28 cellular contexts compared by ENCODE assay signal in the genomic region with DNA sequence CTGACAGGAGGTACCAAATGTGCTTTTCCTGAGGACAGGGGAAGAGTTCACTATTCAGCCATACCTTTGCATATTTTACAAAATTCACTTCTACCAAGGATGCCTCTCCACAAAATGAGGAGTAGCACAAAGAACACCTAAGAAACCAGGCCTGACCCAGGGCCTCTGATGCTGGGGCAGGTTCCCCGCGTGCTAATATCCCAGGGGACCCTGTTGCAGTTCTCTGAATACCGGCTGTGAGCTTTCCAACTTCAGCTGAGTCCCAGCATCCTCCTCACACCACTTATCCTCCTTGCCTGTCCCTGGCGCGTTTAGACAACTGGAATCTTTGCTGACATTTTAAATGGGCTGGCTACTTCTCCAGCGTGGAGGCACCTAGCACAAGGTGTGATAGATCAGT.
A peak's percentile ranks its signal among the peaks of the same experiment; 100 is the strongest.
DNase-seq lines count a peak whose midpoint lies in the region; ATAC-seq and TF ChIP-seq lines count a peak whose summit lies in the region.
"Had no signal": no experiment of that assay in that cellular context is flagged by ENCODE, and none has a peak within 500 bp of the region (broad histone marks: within the 10 kb centered on the region; RNA-seq: fewer than 3 reads in every experiment).

No MANE protein-coding gene starts in this region.

- H3K4me1 ChIP-seq in breast epithelium (peaks cover 20 to 27% of the 10 kb centered on the region in 2 donors), mammary epithelial cell (ENCODE audit: insufficient read depth, low read length) (no peaks in the 10 kb centered on the region), gastrocnemius medialis (peaks cover 34% of the 10 kb centered on the region in 2 donors), PC-9 (replicated peaks; ENCODE audit: insufficient read depth) (no peaks in the 10 kb centered on the region), upper lobe of right lung (no peaks in the 10 kb centered on the region)
- H3K4me1 ChIP-seq: HAP-1 had no signal

- H2AFZ ChIP-seq in mammary epithelial cell (ENCODE audit: low read depth, low read length), result no peak overlapping the region
- H2AFZ ChIP-seq in PC-9, result no peak overlapping the region

- peak overlapping the region; percentile 76 for H3K27ac Mint-ChIP-seq in activated T-helper 17 cell treated with anti-CD3 and anti-CD28 coated beads, Interleukin-2, amount 50 U/mL, for 72 hours
- H3K27ac Mint-ChIP-seq: activated CD8-positive, alpha-beta T cell treated with anti-CD3 and anti-CD28 coated beads, Interleukin-2, amount 10 ng/mL, durations not matched to agents 7 days and 5 days had no signal

- no peaks in the 10 kb centered on the region for H3K9me3 Mint-ChIP-seq in activated T-helper 17 cell treated with anti-CD3 and anti-CD28 coated beads, Interleukin-2, amount 50 U/mL, for 72 hours
- H3K9me3 Mint-ChIP-seq: naive thymus-derived CD8-positive, alpha-beta T cell; stimulated activated naive CD8-positive, alpha-beta T cell treated with anti-CD3 and anti-CD28 coated beads, Interleukin-15, amount 100 ng/mL, for 72 hours; type B pancreatic cell had no signal

- 100% methylated on average over 6 of the region's 6 CpGs for WGBS in mammary epithelial cell (ENCODE audit: low coverage, missing lambda C conversion rate)

- peak overlapping the region; percentile 21 for H3K4me3 Mint-ChIP-seq in activated T-helper 17 cell treated with anti-CD3 and anti-CD28 coated beads, Interleukin-2, amount 50 U/mL, for 72 hours
- H3K4me3 Mint-ChIP-seq: activated CD8-positive, alpha-beta T cell treated with anti-CD3 and anti-CD28 coated beads, Interleukin-2, amount 10 ng/mL, durations not matched to agents 7 days and 5 days; stimulated activated naive CD8-positive, alpha-beta T cell treated with anti-CD3 and anti-CD28 coated beads, Interleukin-15, amount 100 ng/mL, for 72 hours; type B pancreatic cell had no signal

- H3K9me3 ChIP-seq in breast epithelium (no peaks in the 10 kb centered on the region), mammary epithelial cell (replicated peaks; ENCODE audit: insufficient read depth, low read length) (no peaks in the 10 kb centered on the region), gastrocnemius medialis (no peaks in the 10 kb centered on the region), PC-9 (ENCODE audit: insufficient read depth, low read depth) (no peaks in the 10 kb centered on the region), upper lobe of right lung (no peaks in the 10 kb centered on the region)
- H3K9me3 ChIP-seq: HAP-1, ovary, Peyer's patch, right atrium auricular region had no signal

- H3K27ac ChIP-seq in breast epithelium (peak overlapping the region; percentile 93 to 97), mammary epithelial cell (ENCODE audit: insufficient read depth, low read depth, low read length) (no peak overlapping the region), gastrocnemius medialis (peak overlapping the region in 3 of 4 donors; percentile 65 to 82 (median 74)), PC-9 (no peak overlapping the region), upper lobe of right lung (no peak overlapping the region)
- H3K27ac ChIP-seq: brain microvascular endothelial cell, C4-2B, right atrium auricular region had no signal

- H3K4me3 ChIP-seq in breast epithelium, result peak overlapping the region in 1 of 3 donors; percentile 65
- H3K4me3 ChIP-seq in mammary epithelial cell (replicated peaks in 1 of 3; ENCODE audit: insufficient read depth in 1 of 3, low read depth in 2 of 3, low read length in 3 of 3), result no peak overlapping the region
- no peak overlapping the region for H3K4me3 ChIP-seq in gastrocnemius medialis
- no peak overlapping the region for H3K4me3 ChIP-seq in PC-9
- H3K4me3 ChIP-seq in upper lobe of right lung, result no peak overlapping the region
- H3K4me3 ChIP-seq: HAP-1, right atrium auricular region had no signal

- POLR2A ChIA-PET in PC-9 (lab: Charles Lee; ENCODE audit: unreplicated experiment), result no interaction called here

- H3K27me3 ChIP-seq in breast epithelium, result no peaks in the 10 kb centered on the region
- H3K27me3 ChIP-seq in mammary epithelial cell (ENCODE audit: insufficient read depth, low read length), result peaks cover 4% of the 10 kb centered on the region
- no peaks in the 10 kb centered on the region for H3K27me3 ChIP-seq in gastrocnemius medialis
- no peaks in the 10 kb centered on the region for H3K27me3 ChIP-seq in PC-9 (ENCODE audit: insufficient read depth, low read depth)
- no peaks in the 10 kb centered on the region for H3K27me3 ChIP-seq in upper lobe of right lung
- H3K27me3 ChIP-seq: ovary, Peyer's patch, right atrium auricular region had no signal

- H3K4me2 ChIP-seq in mammary epithelial cell (ENCODE audit: insufficient read depth, low read depth, low read length), result no peak overlapping the region
- no peak overlapping the region for H3K4me2 ChIP-seq in PC-9

- H3K36me3 ChIP-seq in breast epithelium (no peaks in the 10 kb centered on the region), mammary epithelial cell (ENCODE audit: insufficient read depth, low read length) (no peaks in the 10 kb centered on the region), gastrocnemius medialis (no peaks in the 10 kb centered on the region), PC-9 (ENCODE audit: low read depth) (no peaks in the 10 kb centered on the region), upper lobe of right lung (no peaks in the 10 kb centered on the region)
- H3K36me3 ChIP-seq: brain microvascular endothelial cell, HAP-1, ovary, Peyer's patch, right atrium auricular region had no signal

- CTCF ChIA-PET in mammary epithelial cell (lab: Charles Lee; ENCODE audit: low non-redundant PET) (no interaction called here), PC-9 (lab: Charles Lee) (no interaction called here)

- TF ChIP-seq CTCF in breast epithelium (IDR thresholded peaks at IDR 0.05) (no peak), mammary epithelial cell (conservative IDR thresholded peaks at IDR 0.05 in 1 of 2, IDR thresholded peaks at IDR 0.05 in 1 of 2; ENCODE audit: extremely low read depth in 1 of 2, insufficient read depth in 1 of 2, low read depth in 1 of 2, low read length in 2 of 2) (no peak), gastrocnemius medialis (IDR thresholded peaks at IDR 0.05 in 4 of 5, conservative IDR thresholded peaks at IDR 0.05 in 1 of 5) (no peak), PC-9 (conservative IDR thresholded peaks at IDR 0.05) (no peak), upper lobe of right lung (IDR thresholded peaks at IDR 0.05) (no peak)

- H3K9ac ChIP-seq in mammary epithelial cell (ENCODE audit: insufficient read depth, low read length), result no peak overlapping the region

- H3K79me2 ChIP-seq in mammary epithelial cell (ENCODE audit: insufficient read depth, low read length) (no peaks in the 10 kb centered on the region), PC-9 (ENCODE audit: low read depth) (no peaks in the 10 kb centered on the region)

- H3K27me3 Mint-ChIP-seq in activated T-helper 17 cell treated with anti-CD3 and anti-CD28 coated beads, Interleukin-2, amount 50 U/mL, for 72 hours, result no peaks in the 10 kb centered on the region
- H3K27me3 Mint-ChIP-seq: naive thymus-derived CD8-positive, alpha-beta T cell; stimulated activated naive CD8-positive, alpha-beta T cell treated with anti-CD3 and anti-CD28 coated beads, Interleukin-15, amount 100 ng/mL, for 72 hours; type B pancreatic cell had no signal

- H3K9me2 ChIP-seq in PC-9 (ENCODE audit: insufficient read depth), result no peaks in the 10 kb centered on the region

- TF ChIP-seq POLR2A in breast epithelium (IDR thresholded peaks at IDR 0.05), result no peak
- TF ChIP-seq POLR2A in gastrocnemius medialis (IDR thresholded peaks at IDR 0.05), result no peak

- no TSS peak for BruUV-seq in mammary epithelial cell (replicated peaks; lab: Mats Ljungman, UMichigan)
- BruUV-seq in PC-9 (replicated peaks; lab: Mats Ljungman, UMichigan), result no TSS peak

- intact Hi-C loops in breast epithelium (cut with DNase I; ENCODE audit: low total_unique reads), result no loop called here
- intact Hi-C loops in mammary epithelial cell (cut with micrococcal nuclease), result no loop called here
- intact Hi-C loops in gastrocnemius medialis (cut with DNase I; ENCODE audit: low total_unique reads), result no loop called here
- intact Hi-C loops in PC-9 (cut with micrococcal nuclease; ENCODE audit: unreplicated experiment), result no loop called here
- intact Hi-C loops in upper lobe of right lung (cut with DNase I), result no loop called here

- H3F3A ChIP-seq in PC-9 (ENCODE audit: insufficient read depth, low read depth), result no peaks in the 10 kb centered on the region

- in situ Hi-C loops in mammary epithelial cell (cut with MboI; ENCODE audit: low sequenced_read_pairs in 2 of 2), result no loop called here
- in situ Hi-C loops in gastrocnemius medialis (cut with MboI; ENCODE audit: low sequenced_read_pairs in 4 of 4), result no loop called here

- peaks cover 50% of the 10 kb centered on the region for H3K4me1 Mint-ChIP-seq in activated T-helper 17 cell treated with anti-CD3 and anti-CD28 coated beads, Interleukin-2, amount 50 U/mL, for 72 hours

- ATAC-seq in activated T-helper 17 cell treated with anti-CD3 and anti-CD28 coated beads, Interleukin-2, amount 50 U/mL, for 72 hours (replicated peaks), result no peak
- ATAC-seq in gastrocnemius medialis, result no peak
- no peak for ATAC-seq in upper lobe of right lung
- ATAC-seq in GM21737 (IDR thresholded peaks at IDR 0.05; ENCODE audit: unreplicated experiment), result no peak
- ATAC-seq: activated CD8-positive, alpha-beta T cell treated with anti-CD3 and anti-CD28 coated beads, Interleukin-2, amount 10 ng/mL, durations not matched to agents 7 days and 5 days; naive thymus-derived CD8-positive, alpha-beta T cell; stimulated activated naive CD8-positive, alpha-beta T cell treated with anti-CD3 and anti-CD28 coated beads, Interleukin-15, amount 100 ng/mL, for 72 hours had no signal

- H3K36me3 Mint-ChIP-seq in activated T-helper 17 cell treated with anti-CD3 and anti-CD28 coated beads, Interleukin-2, amount 50 U/mL, for 72 hours (ENCODE audit: low read depth), result peaks cover 87% of the 10 kb centered on the region
- H3K36me3 Mint-ChIP-seq: type B pancreatic cell had no signal

- no peaks in the 10 kb centered on the region for H4K20me1 ChIP-seq in mammary epithelial cell (ENCODE audit: insufficient read depth, low read length)
- no peaks in the 10 kb centered on the region for H4K20me1 ChIP-seq in PC-9 (ENCODE audit: insufficient read depth)

- dilution Hi-C loops in mammary epithelial cell (cut with HindIII; ENCODE audit: low sequenced_read_pairs), result no loop called here

- no peak for DNase-seq in breast epithelium (ENCODE audit: low spot score in 2 of 2)
- DNase-seq in mammary epithelial cell, result no peak
- DNase-seq in gastrocnemius medialis, result no peak
- DNase-seq in SKM-1 treated with dmso at 0.1 percent for 144 hours (lab: John Stamatoyannopoulos, UW; ENCODE audit: unreplicated experiment), result no peak
- no peak for DNase-seq in PC-9
- DNase-seq in upper lobe of right lung, result no peak
- DNase-seq: ACHN; activated CD8-positive, alpha-beta T cell treated with anti-CD3 and anti-CD28 coated beads, Interleukin-2, amount 10 ng/mL, durations not matched to agents 7 days and 5 days; activated naive CD4-positive, alpha-beta T cell; activated T-cell treated with anti-CD3 and anti-CD28 coated beads for 4 hours; brain microvascular endothelial cell; Calu3; effector CD4-positive, alpha-beta T cell; erythroblast; foreskin fibroblast; naive thymus-derived CD8-positive, alpha-beta T cell; NCI-H1105; NCI-H510A; NK-92 treated with Interleukin-12 subunit alpha and Interleukin-12 subunit beta, amount 100 ng/mL, for 24 hours; ovary; stimulated activated naive CD8-positive, alpha-beta T cell treated with anti-CD3 and anti-CD28 coated beads, Interleukin-15, amount 100 ng/mL, for 72 hours had no signal

Comparison
In these comparisons a context has a peak if more than half of its experiments do, and no peak if none do; other contexts are left out.
1. H3K27ac ChIP-seq: peak in breast epithelium (2 of 2) and gastrocnemius medialis (3 of 4); none in mammary epithelial cell (single experiment), PC-9 (single experiment) and upper lobe of right lung (single experiment).